12 cellular contexts compared by ENCODE assay signal in genomic region chr21:36211660-36212512, GRCh38. TPM values are rescaled to one million over a fixed set of nuclear protein-coding genes. Genes with fewer than 3 reads are reported as not detected.
DNase-seq lines count a peak whose midpoint lies in the region; ATAC-seq lines count a peak whose summit lies in the region.
"Had no signal": no experiment of that assay in that cellular context is flagged by ENCODE, and none has a peak within 500 bp of the region (broad histone marks: within the 10 kb centered on the region; RNA-seq: fewer than 3 reads in every experiment).

No MANE protein-coding gene starts in this region.

- no peak overlapping the region for H3K27ac Mint-ChIP-seq in effector memory CD8-positive, alpha-beta T cell

- no peak for ATAC-seq in esophagus mucosa
- no peak for ATAC-seq in effector memory CD8-positive, alpha-beta T cell (replicated peaks)
- ATAC-seq: naive thymus-derived CD8-positive, alpha-beta T cell had no signal

- DNase-seq in AG20443 (ENCODE audit: low spot score) (peak; percentile 84), HT1080 (ENCODE audit: low read depth) (peak; percentile 91), astrocyte of the hippocampus (ENCODE audit: low read depth, low spot score) (peak; percentile 77), kidney tubule cell (ENCODE audit: low spot score) (peak; percentile 96)
- no peak for DNase-seq in activated CD4-positive, alpha-beta T cell treated with anti-CD3 and anti-CD28 coated beads, Interleukin-2, amount 50 U/mL, for 1 hour
- DNase-seq in effector memory CD8-positive, alpha-beta T cell, result no peak
- no peak for DNase-seq in central memory CD4-positive, alpha-beta T cell
- DNase-seq: dermis blood vessel endothelial cell; DMS 273 treated with DMSO at 0.1 percent for 48 hours; naive thymus-derived CD8-positive, alpha-beta T cell; NCI-H2081 had no signal

- H3K9me3 Mint-ChIP-seq in effector memory CD8-positive, alpha-beta T cell, result no peaks in the 10 kb centered on the region
- H3K9me3 Mint-ChIP-seq: naive thymus-derived CD8-positive, alpha-beta T cell had no signal

- H3K4me3 Mint-ChIP-seq in effector memory CD8-positive, alpha-beta T cell, result no peak overlapping the region
- H3K4me3 Mint-ChIP-seq: naive thymus-derived CD8-positive, alpha-beta T cell had no signal

- H3K36me3 Mint-ChIP-seq in effector memory CD8-positive, alpha-beta T cell (ENCODE audit: insufficient read depth), result peaks cover 19% of the 10 kb centered on the region

- H3K4me1 Mint-ChIP-seq in effector memory CD8-positive, alpha-beta T cell (ENCODE audit: low read depth in 2 of 2), result peaks cover 2 to 3% of the 10 kb centered on the region in 2 donors

- no peaks in the 10 kb centered on the region for H3K27me3 Mint-ChIP-seq in effector memory CD8-positive, alpha-beta T cell
- H3K27me3 Mint-ChIP-seq: naive thymus-derived CD8-positive, alpha-beta T cell had no signal

RNA-seq across cellular contexts. Expression of gene DOP1B, which starts 55.3 kb away (rescaled TPM):
- total RNA-seq in HT1080 (2014; rRNA removed; shearing (Covaris generic)), result 4.7 and 7.8 TPM in 2 replicates
- 7.8 and 11.8 TPM in 2 replicates for polyA plus RNA-seq in HT1080 (2015; cell fraction: cytosol; rRNA removed)
- 19.7 and 29.2 TPM in 2 replicates for polyA plus RNA-seq in HT1080 (2015; cell fraction: nucleus; rRNA removed)
- 23.8 TPM for total RNA-seq in esophagus mucosa

Comparison
In these comparisons a context has a peak if more than half of its experiments do, and no peak if none do; other contexts are left out.
1. DNase-seq: peak in AG20443 (single experiment), HT1080 (single experiment), astrocyte of the hippocampus (single experiment) and kidney tubule cell (single experiment); none in activated CD4-positive, alpha-beta T cell treated with anti-CD3 and anti-CD28 coated beads, Interleukin-2, amount 50 U/mL, for 1 hour (single experiment), effector memory CD8-positive, alpha-beta T cell (0 of 3) and central memory CD4-positive, alpha-beta T cell (single experiment).